ENCODE assay signal across 15 cellular contexts in the genomic region with DNA sequence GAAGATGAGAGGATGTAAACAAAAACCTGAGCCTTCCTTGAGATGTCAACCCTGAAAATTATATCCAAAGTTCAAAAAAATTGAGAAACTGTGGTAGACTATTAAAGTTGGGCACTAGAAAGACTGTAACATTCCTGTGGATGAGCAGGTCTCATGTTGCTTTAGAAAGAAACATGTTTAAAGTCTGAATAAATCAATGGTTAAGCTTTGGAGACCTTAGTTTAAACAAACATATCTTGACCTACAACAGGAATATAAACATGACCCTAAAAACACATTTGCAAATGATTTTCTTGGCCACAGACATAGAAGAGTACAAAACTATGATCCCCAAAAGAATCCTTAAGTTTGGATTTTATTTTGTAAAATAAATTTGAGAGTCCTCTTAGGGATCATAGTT. TPM values are rescaled to one million over a fixed set of nuclear protein-coding genes. Genes with fewer than 3 reads are reported as not detected.
DNase-seq lines count a peak whose midpoint lies in the region; ATAC-seq, FAIRE-seq and TF ChIP-seq lines count a peak whose summit lies in the region.
"Had no signal": no experiment of that assay in that cellular context is flagged by ENCODE, and none has a peak within 500 bp of the region (broad histone marks: within the 10 kb centered on the region; RNA-seq: fewer than 3 reads in every experiment).

No MANE protein-coding gene starts in this region.

- peaks cover 22% of the 10 kb centered on the region for H3F3A ChIP-seq in MM.1S (ENCODE audit: insufficient read depth, low read length)

- no peak for DNase-seq in CD4-positive, alpha-beta T cell
- DNase-seq in MM.1S (no peak), endothelial cell of umbilical vein (ENCODE audit: low read depth, low spot score) (no peak), A172 (ENCODE audit: low spot score) (no peak)
- no peak for DNase-seq in activated effector memory CD4-positive, alpha-beta T cell treated with Interleukin-2 at 50 U/mL for 16 hours
- DNase-seq: Kasumi-1; left colon; NCI-H146; NCI-H226; SHP77; stimulated activated CD4-positive, alpha-beta T cell treated with anti-CD3 and anti-CD28 coated beads, Interleukin-15, amount 100 ng/mL, for 24 hours; substantia nigra had no signal

- H3K4me2 ChIP-seq in MM.1S (ENCODE audit: low read depth, low read length) (peak overlapping the region; percentile 62; the same call in 1 of the 2 replicates), endothelial cell of umbilical vein (ENCODE audit: insufficient read depth, low read length) (no peak overlapping the region)

- no peaks in the 10 kb centered on the region for H3K9me3 Mint-ChIP-seq in CD4-positive, alpha-beta T cell
- H3K9me3 Mint-ChIP-seq in nephron = no peaks in the 10 kb centered on the region

- dilution Hi-C loops in endothelial cell of umbilical vein (cut with MboI; ENCODE audit: extremely low pct_ligation_motif_present, low sequenced_read_pairs) = no loop called here

- no peaks in the 10 kb centered on the region for H4K20me1 ChIP-seq in MM.1S (ENCODE audit: insufficient read depth, low read length)
- no peaks in the 10 kb centered on the region for H4K20me1 ChIP-seq in endothelial cell of umbilical vein (replicated peaks; ENCODE audit: control insufficient read depth, extremely low read depth, insufficient read depth, low read length)

- H3K27me3 ChIP-seq in CD4-positive, alpha-beta T cell (ENCODE audit: control insufficient read depth, insufficient read depth, low read length) = no peaks in the 10 kb centered on the region
- H3K27me3 ChIP-seq in MM.1S (replicated peaks; ENCODE audit: insufficient read depth, low read length) = no peaks in the 10 kb centered on the region
- H3K27me3 ChIP-seq in endothelial cell of umbilical vein (ENCODE audit: control insufficient read depth in 2 of 2, insufficient read depth in 2 of 2, low read length in 2 of 2) = no peaks in the 10 kb centered on the region

- TF ChIP-seq POLR2A in endothelial cell of umbilical vein (IDR thresholded peaks at IDR 0.05; ENCODE audit: low read depth, low read length) = no peak

- no peak for FAIRE-seq in endothelial cell of umbilical vein (lab: Jason Lieb, UNC)

- intact Hi-C loops in CD4-positive, alpha-beta T cell (cut with DNase I, micrococcal nuclease) = loop anchor here (2.0 to 5.0 kb wide), 3 partner anchors 38 to 47 kb away; a partner anchor contains a TSS
- intact Hi-C loops in endothelial cell of umbilical vein (cut with micrococcal nuclease) = no loop called here

- no peaks in the 10 kb centered on the region for H3K9me2 ChIP-seq in MM.1S (replicated peaks; ENCODE audit: insufficient read depth, low read length)

- H3K4me3 ChIP-seq in MM.1S (ENCODE audit: low read length) = no peak overlapping the region
- H3K4me3 ChIP-seq in endothelial cell of umbilical vein (replicated peaks in 1 of 3; ENCODE audit: insufficient read depth in 1 of 3, low read depth in 1 of 3, low read length in 3 of 3) = no peak overlapping the region

- peaks cover 74% of the 10 kb centered on the region for H3K4me1 Mint-ChIP-seq in CD4-positive, alpha-beta T cell (ENCODE audit: low read depth)
- peaks cover 24% of the 10 kb centered on the region for H3K4me1 Mint-ChIP-seq in nephron

- no TSS peak for BruUV-seq in endothelial cell of umbilical vein (replicated peaks; lab: Mats Ljungman, UMichigan)

- H3K9me1 ChIP-seq in endothelial cell of umbilical vein (replicated peaks; ENCODE audit: control insufficient read depth, extremely low read depth, insufficient read depth, low read length) = no peaks in the 10 kb centered on the region

- H2AFZ ChIP-seq in MM.1S (ENCODE audit: low read length) (peak overlapping the region; percentile 10; the same call in 1 of the 2 replicates), endothelial cell of umbilical vein (ENCODE audit: low read depth, low read length) (peak overlapping the region; percentile 23)

- peaks cover 37% of the 10 kb centered on the region for H3K4me1 ChIP-seq in MM.1S (ENCODE audit: low read length)
- peaks cover 3% of the 10 kb centered on the region for H3K4me1 ChIP-seq in endothelial cell of umbilical vein (ENCODE audit: control insufficient read depth, extremely low read depth, insufficient read depth, low read length)

- peak overlapping the region; percentile 85 for H3K27ac Mint-ChIP-seq in CD4-positive, alpha-beta T cell
- H3K27ac Mint-ChIP-seq in nephron = peak overlapping the region in 2 of 3 experiments; percentile 28 to 67
- H3K27ac Mint-ChIP-seq: progenitor cell of endocrine pancreas had no signal

- peak overlapping the region; percentile 22 for H3K27ac ChIP-seq in CD4-positive, alpha-beta T cell (ENCODE audit: low read depth, low read length)
- H3K27ac ChIP-seq in MM.1S (ENCODE audit: low read length) = peak overlapping the region; percentile 66; the same call in 1 of the 2 replicates
- H3K27ac ChIP-seq in endothelial cell of umbilical vein (ENCODE audit: insufficient read depth, low read depth, low read length) = no peak overlapping the region

- no peak for TF ChIP-seq CTCF in CD4-positive, alpha-beta T cell (IDR thresholded peaks at IDR 0.05)
- TF ChIP-seq CTCF in MM.1S (IDR thresholded peaks at IDR 0.05; ENCODE audit: low read length) = no peak
- TF ChIP-seq CTCF in endothelial cell of umbilical vein (IDR thresholded peaks at IDR 0.05; ENCODE audit: extremely low read depth in 1 of 2, insufficient read depth in 1 of 2, low read depth in 1 of 2, low read length in 2 of 2) = no peak
- no peak for TF ChIP-seq CTCF in nephron (IDR thresholded peaks at IDR 0.05; ENCODE audit: unreplicated experiment in 3 of 3)

- no peak for ATAC-seq in CD4-positive, alpha-beta T cell (ENCODE audit: poor library complexity)
- ATAC-seq in GM19452 (IDR thresholded peaks at IDR 0.05; ENCODE audit: unreplicated experiment) = no peak
- ATAC-seq: left colon had no signal

- H3K27me3 Mint-ChIP-seq in CD4-positive, alpha-beta T cell = no peaks in the 10 kb centered on the region
- H3K27me3 Mint-ChIP-seq in nephron (ENCODE audit: low read depth) = no peaks in the 10 kb centered on the region
- H3K27me3 Mint-ChIP-seq: progenitor cell of endocrine pancreas had no signal

- H3K36me3 Mint-ChIP-seq in CD4-positive, alpha-beta T cell (ENCODE audit: low read depth) = no peaks in the 10 kb centered on the region
- H3K36me3 Mint-ChIP-seq in nephron (ENCODE audit: low read depth) = no peaks in the 10 kb centered on the region

- H3K79me2 ChIP-seq in MM.1S (ENCODE audit: low read length) (no peaks in the 10 kb centered on the region), endothelial cell of umbilical vein (ENCODE audit: control insufficient read depth, insufficient read depth, low read length) (no peaks in the 10 kb centered on the region)

- H3K9ac ChIP-seq in MM.1S (ENCODE audit: low read length) (no peak overlapping the region), endothelial cell of umbilical vein (replicated peaks; ENCODE audit: extremely low read depth, insufficient read depth, low read length) (no peak overlapping the region)

- CTCF ChIA-PET in CD4-positive, alpha-beta T cell (lab: Charles Lee) = interaction anchor here (1.0 kb wide), 1 partner anchor 38 kb away, joined by 4 read pairs; a partner anchor contains a TSS
- CTCF ChIA-PET in endothelial cell of umbilical vein (lab: Charles Lee) = interaction anchor here (1.2 to 1.4 kb wide), 2 partner anchors 14 to 32 kb away, joined by 4 read pairs; no protein-coding TSS in a partner anchor

- POLR2A ChIA-PET in CD4-positive, alpha-beta T cell (lab: Charles Lee) = interaction anchor here (0.6 to 5.9 kb wide), 4 partner anchors 12 to 139 kb away, joined by 3 to 59 read pairs (median 8); a partner anchor contains a TSS
- POLR2A ChIA-PET in endothelial cell of umbilical vein (lab: Charles Lee) = no interaction called here

- no peak overlapping the region for H3K4me3 Mint-ChIP-seq in CD4-positive, alpha-beta T cell
- H3K4me3 Mint-ChIP-seq in nephron = no peak overlapping the region

- H3K36me3 ChIP-seq in MM.1S (replicated peaks; ENCODE audit: insufficient read depth, low read length) (no peaks in the 10 kb centered on the region), endothelial cell of umbilical vein (ENCODE audit: control insufficient read depth in 2 of 2, extremely low read depth in 1 of 2, insufficient read depth in 2 of 2, low read length in 2 of 2) (no peaks in the 10 kb centered on the region)

- H3K9me3 ChIP-seq in CD4-positive, alpha-beta T cell (ENCODE audit: control insufficient read depth, low read length) = no peaks in the 10 kb centered on the region
- H3K9me3 ChIP-seq in MM.1S (replicated peaks; ENCODE audit: insufficient read depth, low read length) (no peaks in the 10 kb centered on the region), endothelial cell of umbilical vein (replicated peaks; ENCODE audit: control insufficient read depth, insufficient read depth, low read length) (no peaks in the 10 kb centered on the region)

TF ChIP-seq in endothelial cell of umbilical vein, 7 proteins besides CTCF, POLR2A, EP300 and RAD21 (continues in another document):
- TF ChIP-seq JUN (IDR thresholded peaks at IDR 0.05; ENCODE audit: borderline replicate concordance, insufficient read depth, insufficient read length, low read depth) = no peak
- no peak for TF ChIP-seq GATA2 (IDR thresholded peaks at IDR 0.05; ENCODE audit: insufficient read depth, insufficient read length, low read depth, low read length)

RNA-seq across cellular contexts. Expression of a gene that starts 38.1 kb away (rescaled TPM):
- total RNA-seq in CD4-positive, alpha-beta T cell = 100 to 1,000 TPM; 119 to 124 TPM
- total RNA-seq in endothelial cell of umbilical vein = 51.2 and 53.5 TPM in 2 replicates
- polyA plus RNA-seq in endothelial cell of umbilical vein = 25.6 and 38.0 TPM in 2 replicates
- 21.7 and 24.5 TPM in 2 replicates for polyA plus RNA-seq in endothelial cell of umbilical vein (2011; cell fraction: cytosol; rRNA removed)
- 110 and 198 TPM in 2 replicates for polyA plus RNA-seq in endothelial cell of umbilical vein (2011; cell fraction: nucleus; rRNA removed)
- polyA plus RNA-seq in endothelial cell of umbilical vein (2012) = 22.5 and 26.8 TPM in 2 replicates
- 35.7 and 43.9 TPM in 2 replicates for polyA minus RNA-seq in endothelial cell of umbilical vein
- polyA minus RNA-seq in endothelial cell of umbilical vein (2011; cell fraction: cytosol; rRNA and poly(A)+ RNA removed) = 18.8 TPM
- 123 and 145 TPM in 2 replicates for polyA minus RNA-seq in endothelial cell of umbilical vein (2011; cell fraction: nucleus; rRNA and poly(A)+ RNA removed)
- 33.3 and 35.3 TPM in 2 replicates for total RNA-seq in A172 (2014; rRNA removed; shearing (Covaris generic))

RNA-seq across cellular contexts. Expression of a gene that starts 47.1 kb away (rescaled TPM):
- total RNA-seq in CD4-positive, alpha-beta T cell = 10 to 100 TPM; 76.2 to 79.2 TPM
- 14.6 and 18.4 TPM in 2 replicates for total RNA-seq in endothelial cell of umbilical vein
- polyA plus RNA-seq in endothelial cell of umbilical vein = 3.1 and 4.1 TPM in 2 replicates
- polyA plus RNA-seq in endothelial cell of umbilical vein (2011; cell fraction: cytosol; rRNA removed) = 5.2 and 5.7 TPM in 2 replicates
- 11.7 and 13.3 TPM in 2 replicates for polyA plus RNA-seq in endothelial cell of umbilical vein (2011; cell fraction: nucleus; rRNA removed)
- 16.4 and 21.1 TPM in 2 replicates for polyA plus RNA-seq in endothelial cell of umbilical vein (2012)
- polyA minus RNA-seq in endothelial cell of umbilical vein = 23.1 and 27.7 TPM in 2 replicates
- polyA minus RNA-seq in endothelial cell of umbilical vein (2011; cell fraction: cytosol; rRNA and poly(A)+ RNA removed) = 12.0 TPM
- polyA minus RNA-seq in endothelial cell of umbilical vein (2011; cell fraction: nucleus; rRNA and poly(A)+ RNA removed) = 17.1 and 23.0 TPM in 2 replicates
- total RNA-seq in A172 (2014; rRNA removed; shearing (Covaris generic)) = 24.7 and 26.8 TPM in 2 replicates
